Comparison of ENCODE assay signal across 7 cellular contexts in the genomic region with DNA sequence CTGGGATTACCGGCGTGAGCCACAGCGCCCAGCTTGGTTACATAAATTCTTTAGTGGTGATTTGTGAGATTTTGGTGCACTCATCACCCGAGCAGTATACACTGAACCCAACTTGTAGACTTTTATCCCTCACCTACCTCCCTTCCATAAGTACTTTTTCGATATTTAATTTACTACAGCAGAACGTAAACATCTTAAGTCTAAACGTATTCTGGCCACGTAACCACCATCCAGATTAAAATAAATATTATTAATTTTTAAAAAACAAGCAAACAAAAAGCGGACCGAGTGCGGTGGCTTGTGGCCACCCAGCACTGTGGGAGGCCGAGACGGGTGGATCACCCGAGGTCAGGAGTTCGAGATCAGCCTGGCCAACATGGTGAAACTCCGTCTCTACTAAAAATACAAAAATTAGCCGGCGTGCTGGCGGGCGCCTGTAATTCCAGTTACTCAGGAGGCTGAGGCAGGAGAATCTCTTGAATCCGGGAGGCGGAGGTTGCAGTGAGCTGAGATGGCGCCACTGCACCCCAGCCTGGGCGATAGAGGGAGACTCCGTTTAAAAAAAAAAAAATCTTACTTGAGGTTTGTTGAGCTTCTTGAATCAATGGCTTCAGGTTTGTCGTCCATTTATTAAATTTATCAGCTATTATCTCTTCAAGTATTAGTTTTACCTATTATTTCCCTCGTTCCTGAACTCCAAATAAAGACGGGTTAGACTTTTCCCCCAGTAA. TPM values are rescaled to one million over a fixed set of nuclear protein-coding genes. Genes with fewer than 3 reads are reported as not detected.
DNase-seq lines count a peak whose midpoint lies in the region; ATAC-seq and TF ChIP-seq lines count a peak whose summit lies in the region.
"Not testable (repeated sequence)": the region's sequence is repeated elsewhere in the genome, so short reads cannot be mapped to it uniquely, and the experiment has no call there.

No MANE protein-coding gene starts in this region.

- H3K27me3 Mint-ChIP-seq in MCF 10A (ENCODE audit: insufficient read depth, unreplicated experiment): not testable (repeated sequence)

- not testable (repeated sequence) for H3K9me3 Mint-ChIP-seq in MCF 10A (ENCODE audit: unreplicated experiment)

- POLR2A ChIA-PET in MCF 10A (lab: Yijun Ruan, JAX): interaction anchor here (0.6 to 8.0 kb wide), 43 partner anchors 10 to 320 kb away, joined by 3 to 80 read pairs (median 5); partner anchors contain the start of genes CHTOP, CREB3L4, DENND4B and INTS3

- H3K4me3 ChIP-seq in WI38 (ENCODE audit: low read depth, low read length): peak overlapping the region; percentile 60
- H3K4me3 ChIP-seq in iPS-18c (ENCODE audit: insufficient read depth, low read depth, low read length): peak overlapping the region; percentile 52

- H3K9me3 ChIP-seq in iPS-18c (ENCODE audit: control insufficient read depth, insufficient read depth, low read length): not testable (repeated sequence)

- H3K4me1 Mint-ChIP-seq in MCF 10A (ENCODE audit: insufficient read depth, unreplicated experiment): not testable (repeated sequence)

- ATAC-seq in GM18868 (IDR thresholded peaks at IDR 0.05; ENCODE audit: unreplicated experiment) (peak; percentile 13), HG03175 (IDR thresholded peaks at IDR 0.05; ENCODE audit: unreplicated experiment) (peak; percentile 13), sciatic nerve (peak; percentile 42)

- not testable (repeated sequence) for H3K4me3 Mint-ChIP-seq in MCF 10A (ENCODE audit: unreplicated experiment)

- not testable (repeated sequence) for H3K36me3 Mint-ChIP-seq in MCF 10A (ENCODE audit: insufficient read depth, unreplicated experiment)

- not testable (repeated sequence) for H3K27ac Mint-ChIP-seq in MCF 10A (ENCODE audit: low read depth, unreplicated experiment)

- CTCF ChIA-PET in MCF 10A (lab: Yijun Ruan, JAX): interaction anchor here (0.6 to 14.1 kb wide), 21 partner anchors 12 to 950 kb away, joined by 3 to 273 read pairs (median 3); no protein-coding TSS in a partner anchor

- intact Hi-C loops in MCF 10A (cut with micrococcal nuclease): loop anchor here (1.0 to 5.0 kb wide), 8 partner anchors 37 to 160 kb away; partner anchors contain the start of genes CHTOP, INTS3 and S100A13
- intact Hi-C loops in sciatic nerve (cut with DNase I): not testable (repeated sequence)

- DNase-seq in NCI-H526 (lab: John Stamatoyannopoulos, UW): peak; percentile 74 to 82
- DNase-seq in MCF 10A (ENCODE audit: unreplicated experiment): not testable (repeated sequence)
- DNase-seq in sciatic nerve (ENCODE audit: low spot score): peak; percentile 73

- BruUV-seq in MCF 10A (replicated peaks; lab: Mats Ljungman, UMichigan): not testable (repeated sequence)

- TF ChIP-seq CTCF in WI38 (IDR thresholded peaks at IDR 0.05; ENCODE audit: low read depth, low read length): not testable (repeated sequence)
- peak; percentile 7 for TF ChIP-seq CTCF in MCF 10A (IDR thresholded peaks at IDR 0.05; ENCODE audit: unreplicated experiment)

RNA-seq across cellular contexts. Expression of gene ILF2, which starts 1.0 kb away (rescaled TPM):
- total RNA-seq in MCF 10A (2022) (348 and 374 TPM in 2 replicates), sciatic nerve (73.5 TPM)

RNA-seq across cellular contexts. Expression of gene NPR1, which starts 6.7 kb away (rescaled TPM):
- total RNA-seq in MCF 10A (2022) (not detected in 2 replicates), sciatic nerve (34.1 TPM)

RNA-seq across cellular contexts. Expression of gene SNAPIN, which starts 13.3 kb away (rescaled TPM):
- total RNA-seq in MCF 10A (2022): 55.9 and 63.7 TPM in 2 replicates
- 30.2 TPM for total RNA-seq in sciatic nerve

RNA-seq across cellular contexts. Expression of gene CHTOP, which starts 37.9 kb away (rescaled TPM):
- total RNA-seq in MCF 10A (2022) (147 and 156 TPM in 2 replicates), sciatic nerve (66.3 TPM)

RNA-seq across cellular contexts. Expression of gene S100A1, which starts 43.6 kb away (rescaled TPM):
- total RNA-seq in MCF 10A (2022) (0.74 TPM in 1 of 2 replicates, not detected in the other), sciatic nerve (99.7 TPM)

Comparison
In these comparisons a context has a peak if more than half of its experiments do, and no peak if none do; other contexts are left out.
1. RNA of gene NPR1, which starts 6.7 kb away (total RNA-seq): 34.1 TPM in sciatic nerve (single experiment); not detected in MCF 10A; every median in the first group is over 10 times any median in the second.
2. Peak in every context shown above with its lines, with median percentiles within 50 percentile points of each other: ATAC-seq.